18 cellular contexts compared by ENCODE assay signal in the genomic region with DNA sequence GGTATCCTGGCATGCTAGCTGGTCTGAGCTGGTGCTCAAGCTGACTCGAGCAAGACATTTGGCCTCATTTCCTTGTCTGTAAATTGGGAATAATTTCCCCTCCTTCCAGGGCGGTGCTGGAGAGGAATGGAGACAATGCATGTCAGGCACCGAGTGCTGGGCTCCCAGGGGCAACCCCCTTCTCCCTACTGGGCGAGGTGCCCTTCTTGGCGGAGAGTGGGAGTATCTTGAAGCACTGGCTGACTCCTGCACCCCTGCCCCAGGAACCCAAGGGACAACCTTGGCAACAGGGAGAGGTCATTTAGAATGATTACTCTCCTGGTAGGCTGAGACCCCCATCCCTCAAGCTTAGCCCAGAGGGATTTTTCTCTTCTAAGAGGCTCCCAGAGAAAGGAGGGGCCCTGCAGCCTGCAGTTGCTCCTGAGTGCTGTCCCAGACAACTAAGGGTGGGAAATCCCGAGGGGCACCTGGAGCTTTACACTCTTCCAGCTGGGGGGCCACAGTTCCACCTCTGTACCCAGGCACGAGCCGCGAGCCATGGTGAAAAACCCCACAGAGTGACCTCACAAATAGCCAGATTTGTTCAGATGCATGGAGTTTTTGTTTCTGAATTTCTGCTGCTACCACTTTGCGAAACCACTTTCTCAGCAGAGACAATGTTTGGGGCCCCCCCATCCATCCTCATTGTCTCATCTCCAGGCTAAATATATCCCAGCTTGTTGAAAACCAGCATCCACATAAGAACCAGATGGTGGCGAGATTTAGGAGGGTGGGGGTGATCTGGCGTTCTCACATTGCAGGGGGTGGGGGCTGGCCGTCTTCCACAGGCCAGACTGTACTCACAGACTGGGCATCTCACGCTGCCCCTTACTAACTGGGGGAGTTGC. TPM values are rescaled to one million over a fixed set of nuclear protein-coding genes. Genes with fewer than 3 reads are reported as not detected.
DNase-seq lines count a peak whose midpoint lies in the region; ATAC-seq, FAIRE-seq and TF ChIP-seq lines count a peak whose summit lies in the region.
"Had no signal": no experiment of that assay in that cellular context is flagged by ENCODE, and none has a peak within 500 bp of the region (broad histone marks: within the 10 kb centered on the region; RNA-seq: fewer than 3 reads in every experiment).

No MANE protein-coding gene starts in this region.

- H3K27me3 ChIP-seq in RWPE2 (ENCODE audit: insufficient read depth, poor library complexity, severe bottlenecking) (no peaks in the 10 kb centered on the region), psoas muscle (ENCODE audit: insufficient read depth in 3 of 3, low read length in 2 of 3) (no peaks in the 10 kb centered on the region)
- H3K27me3 ChIP-seq: adrenal gland, BLaER1, right lobe of liver had no signal

- no peaks in the 10 kb centered on the region for H3K36me3 Mint-ChIP-seq in glutamatergic neuron (ENCODE audit: unreplicated experiment)
- H3K36me3 Mint-ChIP-seq in HFFc6 (ENCODE audit: low read depth) = peaks cover 19% of the 10 kb centered on the region; the same call in 1 of the 2 replicates

- ATAC-seq in RWPE2 (ENCODE audit: low read depth) (no peak), psoas muscle (no peak)
- ATAC-seq: activated T-cell treated with anti-CD3 and anti-CD28 coated beads, Interleukin-2, amount 50 U/mL, for 72 hours; HCT116; right lobe of liver had no signal

- H3K4me3 ChIP-seq in RWPE2 (ENCODE audit: severe bottlenecking) (no peak overlapping the region), psoas muscle (no peak overlapping the region)
- H3K4me3 ChIP-seq: adrenal gland, BLaER1, right lobe of liver had no signal

- no peak overlapping the region for H3K27ac ChIP-seq in RWPE2 (ENCODE audit: poor library complexity, severe bottlenecking)
- peak overlapping the region; percentile 13 for H3K27ac ChIP-seq in psoas muscle
- H3K27ac ChIP-seq: adrenal gland, BLaER1, right lobe of liver had no signal

- H3K27ac Mint-ChIP-seq in glutamatergic neuron (ENCODE audit: unreplicated experiment) (peak overlapping the region; percentile 79), HFFc6 (no peak overlapping the region)
- H3K27ac Mint-ChIP-seq: activated CD4-positive, alpha-beta memory T cell treated with anti-CD3 and anti-CD28 coated beads, Interleukin-2, amount 10 ng/mL, durations not matched to agents 7 days and 5 days; activated T-cell treated with anti-CD3 and anti-CD28 coated beads, Interleukin-2, amount 50 U/mL, for 72 hours had no signal

- H3K27me3 Mint-ChIP-seq in glutamatergic neuron (ENCODE audit: unreplicated experiment) (peaks cover 10% of the 10 kb centered on the region), HFFc6 (ENCODE audit: insufficient read depth) (no peaks in the 10 kb centered on the region; the same call in 1 of the 2 replicates)

- H3K9me3 Mint-ChIP-seq in glutamatergic neuron (ENCODE audit: unreplicated experiment) = peaks cover 16% of the 10 kb centered on the region
- no peaks in the 10 kb centered on the region for H3K9me3 Mint-ChIP-seq in HFFc6
- H3K9me3 Mint-ChIP-seq: activated CD4-positive, alpha-beta memory T cell treated with anti-CD3 and anti-CD28 coated beads, Interleukin-2, amount 10 ng/mL, durations not matched to agents 7 days and 5 days; activated T-cell treated with anti-CD3 and anti-CD28 coated beads, Interleukin-2, amount 50 U/mL, for 72 hours; central memory CD8-positive, alpha-beta T cell had no signal

- H3K4me3 Mint-ChIP-seq in glutamatergic neuron (ENCODE audit: unreplicated experiment) = peak overlapping the region; percentile 59
- H3K4me3 Mint-ChIP-seq in HFFc6 = no peak overlapping the region
- H3K4me3 Mint-ChIP-seq: activated CD4-positive, alpha-beta memory T cell treated with anti-CD3 and anti-CD28 coated beads, Interleukin-2, amount 10 ng/mL, durations not matched to agents 7 days and 5 days; activated T-cell treated with anti-CD3 and anti-CD28 coated beads, Interleukin-2, amount 50 U/mL, for 72 hours; central memory CD8-positive, alpha-beta T cell had no signal

- no peak for FAIRE-seq in frontal cortex (lab: Jason Lieb, UNC)

- DNase-seq in GM03348 (ENCODE audit: low spot score) = peak; percentile 67
- peak; percentile 27 for DNase-seq in RWPE2 (ENCODE audit: low spot score)
- DNase-seq in glutamatergic neuron = peak; percentile 3
- no peak for DNase-seq in psoas muscle
- no peak for DNase-seq in HFFc6
- DNase-seq in inferior parietal cortex (ENCODE audit: extremely low spot score) = no peak
- no peak for DNase-seq in frontal cortex (ENCODE audit: low spot score in 2 of 2)
- DNase-seq: activated CD4-positive, alpha-beta memory T cell treated with anti-CD3 and anti-CD28 coated beads, Interleukin-2, amount 10 ng/mL, durations not matched to agents 7 days and 5 days; activated T-cell treated with anti-CD3 and anti-CD28 coated beads, Interleukin-2, amount 50 U/mL, for 72 hours; DMS153; foreskin melanocyte; NCI-H146; NCI-H526 had no signal

- H3K9me3 ChIP-seq in RWPE2 (ENCODE audit: severe bottlenecking) (no peaks in the 10 kb centered on the region), psoas muscle (no peaks in the 10 kb centered on the region)
- H3K9me3 ChIP-seq: adrenal gland, BLaER1, right lobe of liver had no signal

- TF ChIP-seq CTCF in RWPE2 (IDR thresholded peaks at IDR 0.05; ENCODE audit: poor library complexity, severe bottlenecking) (no peak), glutamatergic neuron (IDR thresholded peaks at IDR 0.05; ENCODE audit: partially characterized antibody, unreplicated experiment) (no peak), psoas muscle (IDR thresholded peaks at IDR 0.05) (no peak), HFFc6 (IDR thresholded peaks at IDR 0.05) (no peak)

- intact Hi-C loops in psoas muscle (cut with DNase I) = no loop called here

- WGBS in psoas muscle, 3 donors = 68 to 69% (median 68%) methylated on average over 14 of the region's 14 CpGs

- H3K4me1 Mint-ChIP-seq in glutamatergic neuron (ENCODE audit: low read depth, unreplicated experiment) (peaks cover 70% of the 10 kb centered on the region), HFFc6 (ENCODE audit: low read depth) (peaks cover 2% of the 10 kb centered on the region; the same call in 1 of the 2 replicates)
- H3K4me1 Mint-ChIP-seq: activated CD4-positive, alpha-beta memory T cell treated with anti-CD3 and anti-CD28 coated beads, Interleukin-2, amount 10 ng/mL, durations not matched to agents 7 days and 5 days; central memory CD8-positive, alpha-beta T cell had no signal

- H3K36me3 ChIP-seq in RWPE2 (ENCODE audit: low read depth) (no peaks in the 10 kb centered on the region), psoas muscle (ENCODE audit: insufficient read depth in 1 of 2, low read depth in 1 of 2) (peaks cover 0 to 48% of the 10 kb centered on the region in 2 donors)
- H3K36me3 ChIP-seq: adrenal gland, BLaER1 had no signal

- H3K4me1 ChIP-seq in RWPE2 (ENCODE audit: insufficient read depth, poor library complexity, severe bottlenecking) (no peaks in the 10 kb centered on the region), psoas muscle (peaks cover 8% of the 10 kb centered on the region)
- H3K4me1 ChIP-seq: right lobe of liver had no signal

RNA-seq across cellular contexts. Expression of gene ABTB1, which starts 44.8 kb away (rescaled TPM):
- 35.0 TPM for total RNA-seq in glutamatergic neuron (ENCODE audit: unreplicated experiment)
- 10 to 100 TPM; 22.8 to 34.5 (median 27.6) TPM for total RNA-seq in psoas muscle
- 10 to 100 TPM; 29.1 to 30.3 (median 30.1) TPM for polyA plus RNA-seq in psoas muscle
- 10 to 100 TPM in 4 of 6 experiments, 1 to 10 TPM in 2; 9.5 to 14.0 (median 11.5) TPM for total RNA-seq in HFFc6 (2021; fragmentation: NEBNext Ultra II Directional; extraction: Animal tissue kit (Norgen Biotek cat#: 25700))
- 6.5 TPM for total RNA-seq in frontal cortex

Comparison
In these comparisons a context has a peak if more than half of its experiments do, and no peak if none do; other contexts are left out.
1. DNase-seq: peak in GM03348 (single experiment), RWPE2 (single experiment) and glutamatergic neuron (single experiment); none in psoas muscle (0 of 2), HFFc6 (single experiment), inferior parietal cortex (single experiment) and frontal cortex (0 of 2).